In the genomic region with DNA sequence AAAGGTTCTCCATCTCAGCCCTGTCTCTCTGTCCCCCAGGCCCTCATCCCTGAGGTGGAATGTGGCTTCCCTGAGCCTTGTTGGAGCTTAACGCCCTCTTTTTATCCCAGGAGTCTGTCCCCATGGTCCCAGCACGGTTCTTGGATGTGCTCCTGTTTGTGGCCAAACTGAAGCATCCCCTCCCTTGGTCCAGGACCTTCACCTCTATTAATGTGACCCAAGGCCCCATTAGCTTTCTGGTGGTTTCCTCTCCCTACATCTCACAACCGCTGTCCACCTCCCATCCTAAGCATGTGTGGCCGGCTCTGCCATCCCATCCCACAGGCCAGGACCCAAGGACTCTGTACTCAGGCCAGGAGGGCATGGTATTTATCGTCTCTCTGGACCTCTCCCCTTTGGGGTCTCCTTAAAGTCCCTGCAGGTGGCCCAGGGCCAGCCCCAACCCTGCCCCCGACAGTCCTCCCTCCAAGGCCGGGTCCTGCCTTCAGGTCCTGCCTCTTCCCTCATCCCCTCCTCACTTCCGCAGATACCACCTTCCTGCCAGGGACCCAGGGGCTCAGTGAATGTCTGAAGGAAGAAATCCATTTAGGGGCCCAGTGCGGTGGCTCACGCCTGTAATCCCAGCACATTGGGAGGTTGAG, we compare ENCODE assay signal across 19 cellular contexts.
"Had no signal": no experiment of that assay in that cellular context is flagged by ENCODE, and none has a peak within 500 bp of the region (broad histone marks: within the 10 kb centered on the region; RNA-seq: fewer than 3 reads in every experiment).

No MANE protein-coding gene starts in this region.

- H3K79me2 ChIP-seq: parathyroid adenoma had no signal

- H3K27me3 ChIP-seq: heart left ventricle, right lobe of liver, spleen, tibial artery, upper lobe of left lung, vagina had no signal

- H3K36me3 Mint-ChIP-seq: naive B cell; stimulated activated memory B cell treated with anti-CD40 and anti-IgM and Interleukin-4, amounts not matched to agents 10 μg/mL and 1 μg/mL and 100 μg/mL, for 72 hours had no signal

- H3K27me3 Mint-ChIP-seq: naive B cell; stimulated activated naive CD8-positive, alpha-beta T cell treated with anti-CD3 and anti-CD28 coated beads, Interleukin-15, Interleukin-2, amounts not matched to agents 100 ng/mL and 50 ng/mL, for 24 hours had no signal

- H3K36me3 ChIP-seq: prostate gland, right lobe of liver, spleen, tibial artery, upper lobe of left lung, vagina had no signal

- H3K4me3 ChIP-seq: heart left ventricle, prostate gland, right lobe of liver, spleen, tibial artery, upper lobe of left lung, vagina had no signal

- H3K9me3 ChIP-seq: heart left ventricle, prostate gland, right lobe of liver, spleen, tibial artery, upper lobe of left lung, vagina had no signal

- H3K27ac ChIP-seq: heart left ventricle, parathyroid adenoma, prostate gland, right lobe of liver, spleen, tibial artery, upper lobe of left lung, vagina had no signal

- H3K9me3 Mint-ChIP-seq: endodermal cell; naive B cell; nephron; stimulated activated memory B cell treated with anti-CD40 and anti-IgM and Interleukin-4, amounts not matched to agents 10 μg/mL and 1 μg/mL and 100 μg/mL, for 72 hours; stimulated activated naive CD8-positive, alpha-beta T cell treated with anti-CD3 and anti-CD28 coated beads, Interleukin-15, Interleukin-2, amounts not matched to agents 100 ng/mL and 50 ng/mL, for 24 hours had no signal

- DNase-seq: effector CD4-positive, alpha-beta T cell; endodermal cell; foreskin melanocyte; mesendoderm; naive B cell; spleen; stimulated activated CD4-positive, alpha-beta T cell treated with anti-CD3 and anti-CD28 coated beads, Interleukin-15, amount 100 ng/mL, for 24 hours; stimulated activated CD4-positive, alpha-beta T cell treated with anti-CD3 and anti-CD28 coated beads, Interleukin-1b, Interleukin-23, amount 100 ng/mL, for 48 hours; stimulated activated CD4-positive, alpha-beta T cell treated with anti-CD3 and anti-CD28 coated beads, Interleukin-4, amount 100 ng/mL, for 24 hours; upper lobe of left lung had no signal

- H3K9ac ChIP-seq: parathyroid adenoma had no signal

- H3K4me1 ChIP-seq: prostate gland, right lobe of liver had no signal

- H3K27ac Mint-ChIP-seq: endodermal cell; stimulated activated memory B cell treated with anti-CD40 and anti-IgM and Interleukin-4, amounts not matched to agents 10 μg/mL and 1 μg/mL and 100 μg/mL, for 72 hours; stimulated activated naive CD8-positive, alpha-beta T cell treated with anti-CD3 and anti-CD28 coated beads, Interleukin-15, Interleukin-2, amounts not matched to agents 100 ng/mL and 50 ng/mL, for 24 hours had no signal

- H3K4me3 Mint-ChIP-seq: endodermal cell; naive B cell; nephron; stimulated activated memory B cell treated with anti-CD40 and anti-IgM and Interleukin-4, amounts not matched to agents 10 μg/mL and 1 μg/mL and 100 μg/mL, for 72 hours; stimulated activated naive CD8-positive, alpha-beta T cell treated with anti-CD3 and anti-CD28 coated beads, Interleukin-15, Interleukin-2, amounts not matched to agents 100 ng/mL and 50 ng/mL, for 24 hours had no signal
